8 cellular contexts compared by ENCODE assay signal in the genomic region with DNA sequence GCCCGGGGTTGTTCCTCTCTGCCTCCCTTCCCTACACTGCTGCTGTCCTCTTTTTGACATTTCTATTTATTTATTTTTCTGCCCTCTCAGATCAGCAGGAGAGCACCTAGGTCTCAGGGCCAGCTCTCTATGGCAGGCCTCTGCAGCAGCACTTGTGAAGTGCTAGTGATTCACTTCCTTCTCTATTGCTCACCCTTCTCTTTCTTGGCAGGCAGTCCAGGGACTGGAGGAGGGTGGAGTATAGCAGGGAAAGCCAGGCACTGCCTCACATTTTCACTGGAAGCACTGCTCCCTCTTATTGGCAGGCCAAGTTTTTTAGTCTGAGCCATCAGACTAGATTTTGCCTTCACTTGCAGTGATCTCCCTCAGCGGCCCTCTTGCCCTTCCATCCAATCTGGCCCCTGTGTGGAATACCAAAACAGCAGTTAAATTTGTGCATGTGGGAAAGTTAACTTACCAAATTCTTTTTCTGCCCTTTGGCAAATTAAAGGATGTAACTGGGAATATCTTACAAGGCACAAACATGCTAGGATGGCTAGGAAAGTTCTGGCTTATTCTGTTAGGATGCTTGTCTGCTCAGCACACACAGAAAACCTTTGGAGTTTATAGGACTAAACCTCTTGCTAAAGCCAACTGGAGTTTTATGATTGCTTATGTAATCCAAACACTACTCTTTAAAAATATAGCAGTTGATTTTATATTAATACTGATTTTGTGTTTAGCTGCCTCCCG.
DNase-seq lines count a peak whose midpoint lies in the region; ATAC-seq, FAIRE-seq and TF ChIP-seq lines count a peak whose summit lies in the region.
"Not testable (repeated sequence)": the region's sequence is repeated elsewhere in the genome, so short reads cannot be mapped to it uniquely, and the experiment has no call there.

No MANE protein-coding gene starts in this region.

- TF ChIP-seq EP300 in SK-N-SH (IDR thresholded peaks at IDR 0.05; ENCODE audit: borderline replicate concordance in 1 of 2, low read depth in 1 of 2, low read length in 1 of 2), result not testable (repeated sequence)

- H3K9me3 ChIP-seq in SK-N-SH, pancreas, thoracic aorta: not testable (repeated sequence)

- not testable (repeated sequence) for H4K20me1 ChIP-seq in SK-N-SH (ENCODE audit: insufficient read depth)

- H2AFZ ChIP-seq in SK-N-SH (ENCODE audit: low read depth), result not testable (repeated sequence)

- not testable (repeated sequence) for H3K27me3 Mint-ChIP-seq in brain

- POLR2A ChIA-PET in BJ (lab: Charles Lee); SK-N-SH (lab: Yijun Ruan, JAX): not testable (repeated sequence)

- ATAC-seq in pancreas, result peak; percentile 61 to 97 (median 96)
- peak; percentile 97 for ATAC-seq in thoracic aorta (ENCODE audit: insufficient number of reproducible peaks, low FRiP score, low read depth)

- H3K4me1 Mint-ChIP-seq in brain, result not testable (repeated sequence)

- H3K79me2 ChIP-seq in SK-N-SH (ENCODE audit: insufficient read depth), result not testable (repeated sequence)

- H3K36me3 ChIP-seq in BJ (ENCODE audit: control insufficient read depth, insufficient read depth, low read length); SK-N-SH (replicated peaks in 1 of 2; ENCODE audit: control insufficient read depth in 1 of 2, insufficient read depth in 2 of 2, low read length in 1 of 2); pancreas; thoracic aorta: not testable (repeated sequence)

- H3K9me2 ChIP-seq in SK-N-SH, result not testable (repeated sequence)

- not testable (repeated sequence) for H3K27me3 ChIP-seq in BJ (ENCODE audit: control insufficient read depth, insufficient read depth, low read length); SK-N-SH (ENCODE audit: insufficient read depth); pancreas; thoracic aorta (replicated peaks; ENCODE audit: insufficient read depth)

- DNase-seq in BJ (ENCODE audit: low read depth) (peak; percentile 35), LHCN-M2 (ENCODE audit: low read depth) (peak; percentile 49), fibroblast of pulmonary artery (ENCODE audit: low read depth) (peak; percentile 77), kidney glomerular epithelial cell (lab: John Stamatoyannopoulos, UW) (peak; percentile 64), pancreas (peak in 1 of 6 donors; percentile 16), thoracic aorta (ENCODE audit: low spot score) (peak; percentile 62)
- DNase-seq in SK-N-SH, result not testable (repeated sequence)

- intact Hi-C loops in pancreas (cut with DNase I), result not testable (repeated sequence)

- H3K9me3 Mint-ChIP-seq in brain, result not testable (repeated sequence)

- H3K9ac ChIP-seq in SK-N-SH, result not testable (repeated sequence)

- H3K4me3 Mint-ChIP-seq in brain, result not testable (repeated sequence)

- CTCF ChIA-PET in BJ (lab: Yijun Ruan, JAX); SK-N-SH (lab: Yijun Ruan, JAX): not testable (repeated sequence)

- not testable (repeated sequence) for H3K4me3 ChIP-seq in BJ (ENCODE audit: low read depth, low read length); SK-N-SH (ENCODE audit: low read depth in 2 of 2, low read length in 1 of 2); fibroblast of pulmonary artery (replicated peaks; ENCODE audit: low read depth, low read length); pancreas; thoracic aorta

- H3K36me3 Mint-ChIP-seq in brain, result not testable (repeated sequence)

- TF ChIP-seq RAD21 in SK-N-SH (IDR thresholded peaks at IDR 0.05; ENCODE audit: low read length), result not testable (repeated sequence)

- not testable (repeated sequence) for TF ChIP-seq CTCF in BJ (IDR thresholded peaks at IDR 0.05; ENCODE audit: insufficient read depth, low read depth, low read length); SK-N-SH (IDR thresholded peaks at IDR 0.05); brain (conservative IDR thresholded peaks at IDR 0.05); fibroblast of pulmonary artery (IDR thresholded peaks at IDR 0.05; ENCODE audit: low read length, missing control alignments); pancreas (IDR thresholded peaks at IDR 0.05); thoracic aorta (IDR thresholded peaks at IDR 0.05)

- not testable (repeated sequence) for H3F3A ChIP-seq in SK-N-SH (replicated peaks; ENCODE audit: insufficient read depth)

- not testable (repeated sequence) for H3K4me2 ChIP-seq in SK-N-SH

- WGBS in SK-N-SH (ENCODE audit: low lambda C conversion rate), result 48% methylated on average over 2 of the region's 3 CpGs
- 92 to 100% methylated on average over 2 of the region's 3 CpGs for WGBS in pancreas, 2 donors

- peak; percentile 97 for FAIRE-seq in pancreas (lab: Jason Lieb, UNC)

- not testable (repeated sequence) for H3K4me1 ChIP-seq in SK-N-SH (ENCODE audit: control insufficient read depth in 1 of 2, insufficient read depth in 2 of 2, low read depth in 1 of 2, low read length in 1 of 2); pancreas; thoracic aorta (ENCODE audit: control insufficient read depth in 1 of 2, low read depth in 2 of 2)

- H3K27ac ChIP-seq in SK-N-SH (ENCODE audit: low read depth in 2 of 2, low read length in 1 of 2), result peak overlapping the region in 1 of 2 experiments; percentile 47; a peak in 2 of 4 replicates
- H3K27ac ChIP-seq in pancreas, result not testable (repeated sequence)
- peak overlapping the region; percentile 49 to 55 for H3K27ac ChIP-seq in thoracic aorta

- H3K27ac Mint-ChIP-seq in brain, result peak overlapping the region; percentile 34 to 88 (median 63)

TF ChIP-seq in SK-N-SH, 30 proteins besides CTCF, POLR2A, EP300 and RAD21:
- TF ChIP-seq NFIC (IDR thresholded peaks at IDR 0.05; ENCODE audit: borderline replicate concordance), result peak; percentile 50
- 0 out of 2 replicates have a peak, but pooled peaks have one; percentile 8 for TF ChIP-seq JUND (IDR thresholded peaks at IDR 0.05)
- TF ChIP-seq FOSL2 (IDR thresholded peaks at IDR 0.05; ENCODE audit: borderline replicate concordance, low read depth), result peak; percentile 23; the same call in 1 of the 2 replicates
